In genomic region chr18:62878305-62878704, GRCh38 we compare ENCODE assay signal across 14 cellular contexts.
DNase-seq lines count a peak whose midpoint lies in the region; TF ChIP-seq lines count a peak whose summit lies in the region.
"Had no signal": no experiment of that assay in that cellular context is flagged by ENCODE, and none has a peak within 500 bp of the region (broad histone marks: within the 10 kb centered on the region; RNA-seq: fewer than 3 reads in every experiment).

No MANE protein-coding gene starts in this region.

- H3K27ac ChIP-seq in angular gyrus (ENCODE audit: low read depth, low read length), result peak overlapping the region; percentile 29
- peak overlapping the region; percentile 17 for H3K27ac ChIP-seq in iPS-20b (ENCODE audit: low read length)
- peak overlapping the region; percentile 52 for H3K27ac ChIP-seq in temporal lobe (ENCODE audit: low read depth, low read length)
- no peak overlapping the region for H3K27ac ChIP-seq in uterus

- H3K4me1 ChIP-seq in iPS-20b (ENCODE audit: insufficient read depth, low read length) (peaks cover 57% of the 10 kb centered on the region), uterus (peaks cover 0 to 10% of the 10 kb centered on the region in 2 donors)

- H3K36me3 ChIP-seq in iPS-20b (ENCODE audit: insufficient read depth, low read depth, low read length) (no peaks in the 10 kb centered on the region), uterus (no peaks in the 10 kb centered on the region)
- H3K36me3 ChIP-seq: SJCRH30 had no signal

- peak; percentile 8 to 33 for DNase-seq in SHP77 (lab: John Stamatoyannopoulos, UW)
- DNase-seq in SHP77 treated with DMSO at 0.1 percent for 48 hours (lab: John Stamatoyannopoulos, UW), result no peak
- DNase-seq in SW480 (ENCODE audit: low spot score), result no peak
- DNase-seq in uterus, result no peak
- no peak for DNase-seq in NCI-H1105 treated with DMSO at 0.1 percent for 48 hours (lab: John Stamatoyannopoulos, UW)
- DNase-seq: head of caudate nucleus, NCI-H1436, NCI-H774, nucleus accumbens had no signal

- TF ChIP-seq CTCF in uterus (IDR thresholded peaks at IDR 0.05), result no peak

- H3K9ac ChIP-seq in iPS-20b (ENCODE audit: low read depth, low read length), result peak overlapping the region; percentile 58; the same call in 1 of the 2 replicates

- intact Hi-C loops in uterus (cut with DNase I; ENCODE audit: low total_unique reads), result no loop called here

- H3K27me3 ChIP-seq in iPS-20b (ENCODE audit: insufficient read depth, low read length) (no peaks in the 10 kb centered on the region), uterus (no peaks in the 10 kb centered on the region)
- H3K27me3 ChIP-seq: SJCRH30 had no signal

- TF ChIP-seq POLR2A in uterus (IDR thresholded peaks at IDR 0.05), result no peak

- H3K4me3 ChIP-seq in iPS-20b (ENCODE audit: low read length) (peak overlapping the region; percentile 48; the same call in 1 of the 2 replicates), uterus (no peak overlapping the region)
- H3K4me3 ChIP-seq: K562, SJCRH30 had no signal

- H3K9me3 ChIP-seq in iPS-20b (ENCODE audit: insufficient read depth, low read depth, low read length), result no peaks in the 10 kb centered on the region
- H3K9me3 ChIP-seq in uterus, result no peaks in the 10 kb centered on the region
- H3K9me3 ChIP-seq: SJCRH30 had no signal

Comparison
In these comparisons a context has a peak if more than half of its experiments do, and no peak if none do; other contexts are left out.
1. DNase-seq: peak in SHP77 (2 of 2); none in SHP77 treated with DMSO at 0.1 percent for 48 hours (single experiment), SW480 (single experiment), uterus (0 of 2) and NCI-H1105 treated with DMSO at 0.1 percent for 48 hours (single experiment).
2. H3K27ac ChIP-seq: peak in angular gyrus (single experiment), iPS-20b (single experiment) and temporal lobe (single experiment); none in uterus (0 of 2).